In genomic region chr18:9571546-9571945, GRCh38 we compare ENCODE assay signal across 25 cellular contexts.
"Had no signal": no experiment of that assay in that cellular context is flagged by ENCODE, and none has a peak within 500 bp of the region (broad histone marks: within the 10 kb centered on the region; RNA-seq: fewer than 3 reads in every experiment).

No MANE protein-coding gene starts in this region.

- H3K4me1 Mint-ChIP-seq: activated CD8-positive, alpha-beta memory T cell treated with anti-CD3 and anti-CD28 coated beads, Interleukin-2, amount 10 ng/mL, durations not matched to agents 7 days and 5 days; activated naive CD8-positive, alpha-beta T cell treated with anti-CD3 and anti-CD28 coated beads, Interleukin-2, amount 10 ng/mL, durations not matched to agents 7 days and 5 days had no signal

- H3K9me3 Mint-ChIP-seq: activated naive CD8-positive, alpha-beta T cell treated with anti-CD3 and anti-CD28 coated beads, Interleukin-2, amount 10 ng/mL, durations not matched to agents 7 days and 5 days; activated T-cell treated with anti-CD3 and anti-CD28 coated beads, Interleukin-2, amount 50 U/mL, for 4 hours; activated T-helper 2 cell treated with anti-CD3 and anti-CD28 coated beads, Interferon-gamma antibody, Interleukin-2, Interleukin-4, amounts not matched to agents 10 μg/mL and 5 μg/mL and 100 μg/mL, durations not matched to agents 14 hours and 24 hours and 36 hours had no signal

- ATAC-seq: activated CD8-positive, alpha-beta memory T cell treated with anti-CD3 and anti-CD28 coated beads, Interleukin-2, amount 10 ng/mL, durations not matched to agents 7 days and 5 days; activated T-cell treated with anti-CD3 and anti-CD28 coated beads, Interleukin-2, amount 50 U/mL, for 4 hours; HepG2 had no signal

- DNase-seq: activated CD4-positive, alpha-beta T cell treated with anti-CD3 and anti-CD28 coated beads for 48 hours; activated CD4-positive, alpha-beta T cell treated with anti-CD3 and anti-CD28 coated beads, Interleukin-2, amount 50 U/mL, for 4 hours; activated CD4-positive, CD25-positive, alpha-beta regulatory T cell treated with anti-CD3 and anti-CD28 coated beads, Interleukin-2, amount 50 U/mL, for 72 hours; activated CD8-positive, alpha-beta memory T cell treated with anti-CD3 and anti-CD28 coated beads, Interleukin-2, amount 10 ng/mL, durations not matched to agents 7 days and 5 days; activated naive CD4-positive, alpha-beta T cell treated with anti-CD3 and anti-CD28 coated beads, Interleukin-2, amount 50 U/mL, for 16 hours; activated naive CD8-positive, alpha-beta T cell treated with anti-CD3 and anti-CD28 coated beads, Interleukin-2, amount 10 ng/mL, durations not matched to agents 7 days and 5 days; activated T-cell treated with anti-CD3 and anti-CD28 coated beads, Interleukin-2, amount 50 U/mL, for 4 hours; adrenal gland; anterior cingulate cortex; MM.1S; NCI-H1105; NCI-H1436; NCI-H1694 treated with DMSO at 0.1 percent for 48 hours; NCI-H2029 treated with DMSO at 0.1 percent for 48 hours; NCI-H510A treated with DMSO at 0.1 percent for 48 hours; NCI-H69; NK-92 treated with Interleukin-12 subunit alpha and Interleukin-12 subunit beta, amount 100 ng/mL, for 24 hours; OCI-M1; Peyer's patch; Right ventricle myocardium superior; SJCRH30; SK-N-SH; SW 1271 had no signal

- H3K27me3 Mint-ChIP-seq: activated CD8-positive, alpha-beta memory T cell treated with anti-CD3 and anti-CD28 coated beads, Interleukin-2, amount 10 ng/mL, durations not matched to agents 7 days and 5 days; activated naive CD8-positive, alpha-beta T cell treated with anti-CD3 and anti-CD28 coated beads, Interleukin-2, amount 10 ng/mL, durations not matched to agents 7 days and 5 days had no signal

- H3K4me3 Mint-ChIP-seq: activated CD8-positive, alpha-beta memory T cell treated with anti-CD3 and anti-CD28 coated beads, Interleukin-2, amount 10 ng/mL, durations not matched to agents 7 days and 5 days; activated naive CD8-positive, alpha-beta T cell treated with anti-CD3 and anti-CD28 coated beads, Interleukin-2, amount 10 ng/mL, durations not matched to agents 7 days and 5 days; activated T-cell treated with anti-CD3 and anti-CD28 coated beads, Interleukin-2, amount 50 U/mL, for 4 hours had no signal

- H3K27ac Mint-ChIP-seq: activated CD8-positive, alpha-beta memory T cell treated with anti-CD3 and anti-CD28 coated beads, Interleukin-2, amount 10 ng/mL, durations not matched to agents 7 days and 5 days; activated naive CD8-positive, alpha-beta T cell treated with anti-CD3 and anti-CD28 coated beads, Interleukin-2, amount 10 ng/mL, durations not matched to agents 7 days and 5 days; activated T-helper 2 cell treated with anti-CD3 and anti-CD28 coated beads, Interferon-gamma antibody, Interleukin-2, Interleukin-4, amounts not matched to agents 10 μg/mL and 5 μg/mL and 100 μg/mL, durations not matched to agents 14 hours and 24 hours and 36 hours had no signal
